ENCODE assay signal across 17 cellular contexts in genomic region chrY:17079887-17080286, GRCh38.
DNase-seq lines count a peak whose midpoint lies in the region; ATAC-seq and TF ChIP-seq lines count a peak whose summit lies in the region.
"Had no signal": no experiment of that assay in that cellular context is flagged by ENCODE, and none has a peak within 500 bp of the region (broad histone marks: within the 10 kb centered on the region; RNA-seq: fewer than 3 reads in every experiment).

No MANE protein-coding gene starts in this region.

- H3K27me3 ChIP-seq in OCI-LY3 (ENCODE audit: low read depth, low read length): no peaks in the 10 kb centered on the region
- H3K27me3 ChIP-seq: BLaER1 treated with 17β-estradiol and CSF1 and Interleukin-3, amounts not matched to agents 10 nM and 100 nM had no signal

- peaks cover 0 to 36% of the 10 kb centered on the region in 2 donors for H3K36me3 Mint-ChIP-seq in activated T-cell treated with anti-CD3 and anti-CD28 coated beads, Interleukin-2, amount 50 U/mL, for 72 hours (ENCODE audit: insufficient read depth in 2 of 2)
- H3K36me3 Mint-ChIP-seq in activated T-cell treated with anti-CD3 and anti-CD28 coated beads, Interleukin-2, amount 50 U/mL, for 24 hours (ENCODE audit: low read depth): no peaks in the 10 kb centered on the region
- H3K36me3 Mint-ChIP-seq in activated naive CD8-positive, alpha-beta T cell treated with anti-CD3 and anti-CD28 coated beads for 36 hours: peaks cover 42% of the 10 kb centered on the region
- H3K36me3 Mint-ChIP-seq in naive thymus-derived CD8-positive, alpha-beta T cell: peaks cover 0 to 32% (median 10%) of the 10 kb centered on the region in 3 donors

- no peak overlapping the region for H3K4me3 ChIP-seq in OCI-LY3 (ENCODE audit: low read length)
- H3K4me3 ChIP-seq: BLaER1 treated with 17β-estradiol and CSF1 and Interleukin-3, amounts not matched to agents 10 nM and 100 nM had no signal

- intact Hi-C loops in head of caudate nucleus (cut with DNase I): no loop called here

- H2AFZ ChIP-seq in OCI-LY3 (ENCODE audit: low read depth, low read length): no peak overlapping the region

- H3K4me2 ChIP-seq in OCI-LY3 (ENCODE audit: low read length): no peak overlapping the region
- H3K4me2 ChIP-seq: BLaER1 treated with 17β-estradiol and CSF1 and Interleukin-3, amounts not matched to agents 10 nM and 100 nM; KMS-11 had no signal

- no peaks in the 10 kb centered on the region for H3K4me1 Mint-ChIP-seq in activated T-cell treated with anti-CD3 and anti-CD28 coated beads, Interleukin-2, amount 50 U/mL, for 72 hours (ENCODE audit: low read depth)
- H3K4me1 Mint-ChIP-seq in activated T-cell treated with anti-CD3 and anti-CD28 coated beads, Interleukin-2, amount 50 U/mL, for 24 hours (ENCODE audit: low read depth): no peaks in the 10 kb centered on the region
- peaks cover 14% of the 10 kb centered on the region for H3K4me1 Mint-ChIP-seq in activated naive CD8-positive, alpha-beta T cell treated with anti-CD3 and anti-CD28 coated beads for 36 hours
- peaks cover 36 to 48% (median 40%) of the 10 kb centered on the region in 4 donors for H3K4me1 Mint-ChIP-seq in naive thymus-derived CD8-positive, alpha-beta T cell
- H3K4me1 Mint-ChIP-seq: H9 had no signal

- POLR2A ChIA-PET in naive thymus-derived CD8-positive, alpha-beta T cell (lab: Charles Lee): no interaction called here

- no peak overlapping the region for H3K9ac ChIP-seq in OCI-LY3 (ENCODE audit: low read length)
- H3K9ac ChIP-seq: BLaER1 treated with 17β-estradiol and CSF1 and Interleukin-3, amounts not matched to agents 10 nM and 100 nM; KMS-11 had no signal

- H3K27me3 Mint-ChIP-seq in activated T-cell treated with anti-CD3 and anti-CD28 coated beads, Interleukin-2, amount 50 U/mL, for 72 hours (ENCODE audit: low read depth): no peaks in the 10 kb centered on the region
- no peaks in the 10 kb centered on the region for H3K27me3 Mint-ChIP-seq in activated T-cell treated with anti-CD3 and anti-CD28 coated beads, Interleukin-2, amount 50 U/mL, for 24 hours
- no peaks in the 10 kb centered on the region for H3K27me3 Mint-ChIP-seq in activated naive CD8-positive, alpha-beta T cell treated with anti-CD3 and anti-CD28 coated beads for 36 hours
- no peaks in the 10 kb centered on the region for H3K27me3 Mint-ChIP-seq in naive thymus-derived CD8-positive, alpha-beta T cell

- peaks cover 0 to 37% of the 10 kb centered on the region in 2 donors for H3K9me3 Mint-ChIP-seq in activated T-cell treated with anti-CD3 and anti-CD28 coated beads, Interleukin-2, amount 50 U/mL, for 72 hours
- H3K9me3 Mint-ChIP-seq in activated T-cell treated with anti-CD3 and anti-CD28 coated beads, Interleukin-2, amount 50 U/mL, for 24 hours: no peaks in the 10 kb centered on the region
- peaks cover 42% of the 10 kb centered on the region for H3K9me3 Mint-ChIP-seq in activated naive CD8-positive, alpha-beta T cell treated with anti-CD3 and anti-CD28 coated beads for 36 hours
- H3K9me3 Mint-ChIP-seq in naive thymus-derived CD8-positive, alpha-beta T cell: peaks cover 0 to 46% (median 7%) of the 10 kb centered on the region in 9 donors
- H3K9me3 Mint-ChIP-seq: H9 had no signal

- peaks cover 27% of the 10 kb centered on the region for H3K36me3 ChIP-seq in OCI-LY3 (replicated peaks; ENCODE audit: low read depth, low read length)
- H3K36me3 ChIP-seq: BLaER1 treated with 17β-estradiol and CSF1 and Interleukin-3, amounts not matched to agents 10 nM and 100 nM had no signal

- H3K9me3 ChIP-seq in OCI-LY3 (ENCODE audit: insufficient read depth, low read length): peaks cover 54% of the 10 kb centered on the region
- H3K9me3 ChIP-seq: BLaER1 treated with 17β-estradiol and CSF1 and Interleukin-3, amounts not matched to agents 10 nM and 100 nM had no signal

- no peak for ATAC-seq in activated T-cell treated with anti-CD3 and anti-CD28 coated beads, Interleukin-2, amount 50 U/mL, for 72 hours (replicated peaks in 1 of 2)
- ATAC-seq in naive thymus-derived CD8-positive, alpha-beta T cell: peak in 1 of 2 donors; percentile 25

- no peak overlapping the region for H3K4me3 Mint-ChIP-seq in activated T-cell treated with anti-CD3 and anti-CD28 coated beads, Interleukin-2, amount 50 U/mL, for 72 hours
- no peak overlapping the region for H3K4me3 Mint-ChIP-seq in activated T-cell treated with anti-CD3 and anti-CD28 coated beads, Interleukin-2, amount 50 U/mL, for 24 hours
- H3K4me3 Mint-ChIP-seq in activated naive CD8-positive, alpha-beta T cell treated with anti-CD3 and anti-CD28 coated beads for 36 hours: peak overlapping the region; percentile 32
- peak overlapping the region in 6 of 10 donors; percentile 50 to 76 (median 63) for H3K4me3 Mint-ChIP-seq in naive thymus-derived CD8-positive, alpha-beta T cell
- H3K4me3 Mint-ChIP-seq: H9 had no signal

- H3K4me1 ChIP-seq in OCI-LY3 (ENCODE audit: low read length): peaks cover 3% of the 10 kb centered on the region
- H3K4me1 ChIP-seq: BLaER1 treated with 17β-estradiol and CSF1 and Interleukin-3, amounts not matched to agents 10 nM and 100 nM had no signal

- H3K79me2 ChIP-seq in OCI-LY3 (ENCODE audit: low read length): no peaks in the 10 kb centered on the region

- peak overlapping the region; percentile 20 for H3K27ac Mint-ChIP-seq in activated T-cell treated with anti-CD3 and anti-CD28 coated beads, Interleukin-2, amount 50 U/mL, for 72 hours
- no peak overlapping the region for H3K27ac Mint-ChIP-seq in activated T-cell treated with anti-CD3 and anti-CD28 coated beads, Interleukin-2, amount 50 U/mL, for 24 hours
- H3K27ac Mint-ChIP-seq in activated naive CD8-positive, alpha-beta T cell treated with anti-CD3 and anti-CD28 coated beads for 36 hours: peak overlapping the region; percentile 64
- peak overlapping the region in 5 of 10 donors; percentile 66 to 92 (median 81) for H3K27ac Mint-ChIP-seq in naive thymus-derived CD8-positive, alpha-beta T cell
- H3K27ac Mint-ChIP-seq: H9 had no signal

- no peaks in the 10 kb centered on the region for H4K20me1 ChIP-seq in OCI-LY3 (ENCODE audit: insufficient read depth, low read length)
- H4K20me1 ChIP-seq: BLaER1 treated with 17β-estradiol and CSF1 and Interleukin-3, amounts not matched to agents 10 nM and 100 nM had no signal

- H3K27ac ChIP-seq in OCI-LY3 (ENCODE audit: low read length): peak overlapping the region; percentile 83
- H3K27ac ChIP-seq: BLaER1 treated with 17β-estradiol and CSF1 and Interleukin-3, amounts not matched to agents 10 nM and 100 nM; KMS-11 had no signal

- no peak for DNase-seq in activated T-cell treated with anti-CD3 and anti-CD28 coated beads, Interleukin-2, amount 50 U/mL, for 72 hours
- no peak for DNase-seq in activated T-cell treated with anti-CD3 and anti-CD28 coated beads, Interleukin-2, amount 50 U/mL, for 24 hours
- DNase-seq in activated naive CD8-positive, alpha-beta T cell treated with anti-CD3 and anti-CD28 coated beads for 36 hours: no peak
- DNase-seq in naive thymus-derived CD8-positive, alpha-beta T cell: no peak
- DNase-seq in head of caudate nucleus (no peak), inferior parietal cortex (ENCODE audit: extremely low spot score) (no peak)
- no peak for DNase-seq in activated effector memory CD4-positive, alpha-beta T cell treated with anti-CD3 and anti-CD28 coated beads, Interleukin-2, amount 50 U/mL, for 16 hours
- DNase-seq: DMS 273 treated with DMSO at 0.1 percent for 48 hours, H9, NCI-H1105 treated with DMSO at 0.1 percent for 48 hours, NCI-H1694 treated with DMSO at 0.1 percent for 48 hours, NCI-H69, OCI-M1, SHP77 treated with DMSO at 0.1 percent for 48 hours had no signal

- TF ChIP-seq CTCF in OCI-LY3 (IDR thresholded peaks at IDR 0.05; ENCODE audit: low read depth, low read length): no peak

Comparison
In these comparisons a context has a peak if more than half of its experiments do, and no peak if none do; other contexts are left out.
1. H3K4me3 Mint-ChIP-seq: peak in activated naive CD8-positive, alpha-beta T cell treated with anti-CD3 and anti-CD28 coated beads for 36 hours (single experiment) and naive thymus-derived CD8-positive, alpha-beta T cell (6 of 10); none in activated T-cell treated with anti-CD3 and anti-CD28 coated beads, Interleukin-2, amount 50 U/mL, for 72 hours (0 of 2) and activated T-cell treated with anti-CD3 and anti-CD28 coated beads, Interleukin-2, amount 50 U/mL, for 24 hours (single experiment).